1 cellular context compared by ENCODE assay signal in genomic region chr17:48155889-48156670, GRCh38.
TF ChIP-seq lines count a peak whose summit lies in the region.

No MANE protein-coding gene starts in this region.

TF ChIP-seq in GM23338, 12 proteins besides CTCF, POLR2A, EP300 and RAD21 (continued from another document):
- TF ChIP-seq REST (IDR thresholded peaks at IDR 0.05; ENCODE audit: unreplicated experiment) = no peak
- no peak for TF ChIP-seq CREB1 (CRISPR knock-in tag; IDR thresholded peaks at IDR 0.05; ENCODE audit: low read depth)
- no peak for TF ChIP-seq ZNF114 (CRISPR knock-in tag; IDR thresholded peaks at IDR 0.05)
- no peak for TF ChIP-seq ETS1 (IDR thresholded peaks at IDR 0.05)
- no peak for TF ChIP-seq POLR2AphosphoS5 (IDR thresholded peaks at IDR 0.05; ENCODE audit: low read depth)
- TF ChIP-seq EZH2 (IDR thresholded peaks at IDR 0.05; ENCODE audit: low read depth, unreplicated experiment) = no peak
